Comparison of ENCODE assay signal across 8 cellular contexts in genomic region chr17:3891626-3892094, GRCh38. TPM values are rescaled to one million over a fixed set of nuclear protein-coding genes. Genes with fewer than 3 reads are reported as not detected.
DNase-seq lines count a peak whose midpoint lies in the region; ATAC-seq and TF ChIP-seq lines count a peak whose summit lies in the region.

No MANE protein-coding gene starts in this region.

- H3K4me3 ChIP-seq in left ventricle myocardium inferior (peak overlapping the region; percentile 88), astrocyte of the spinal cord (ENCODE audit: low read depth, low read length) (peak overlapping the region; percentile 55), lung (peak overlapping the region; percentile 30), vagina (peak overlapping the region; percentile 80 to 94)

- intact Hi-C loops in left ventricle myocardium inferior (cut with micrococcal nuclease) (no loop called here), cardiac septum (cut with DNase I) (no loop called here), vagina (cut with DNase I) (no loop called here)

- ATAC-seq in lung (ENCODE audit: insufficient read depth, low FRiP score) (no peak), GM21619 (IDR thresholded peaks at IDR 0.05; ENCODE audit: unreplicated experiment) (no peak)

- H3K27ac ChIP-seq in left ventricle myocardium inferior (replicated peaks) (peak overlapping the region; percentile 90), lung (ENCODE audit: low read depth in 1 of 2, low read length in 1 of 2) (peak overlapping the region in 1 of 2 donors; percentile 17), vagina (peak overlapping the region; percentile 96)

- WGBS in lung, 2 donors = 38 to 42% methylated on average over 12 of the region's 12 CpGs

- H3K4me1 ChIP-seq in left ventricle myocardium inferior = peaks cover 93% of the 10 kb centered on the region
- peaks cover 0 to 49% of the 10 kb centered on the region in 2 donors for H3K4me1 ChIP-seq in lung (ENCODE audit: control insufficient read depth in 2 of 2, insufficient read depth in 2 of 2, low read length in 2 of 2)
- H3K4me1 ChIP-seq in vagina = peaks cover 93% of the 10 kb centered on the region

- H3K27me3 ChIP-seq in left ventricle myocardium inferior (ENCODE audit: low read depth) (no peaks in the 10 kb centered on the region), lung (ENCODE audit: control insufficient read depth, insufficient read depth) (no peaks in the 10 kb centered on the region), vagina (no peaks in the 10 kb centered on the region)

- TF ChIP-seq CTCF in left ventricle myocardium inferior (IDR thresholded peaks at IDR 0.05; ENCODE audit: borderline replicate concordance) = no peak
- no peak for TF ChIP-seq CTCF in astrocyte of the spinal cord (IDR thresholded peaks at IDR 0.05; ENCODE audit: low read depth, low read length)
- no peak for TF ChIP-seq CTCF in lung (IDR thresholded peaks at IDR 0.05; ENCODE audit: control extremely low read depth, extremely low read depth)
- TF ChIP-seq CTCF in vagina (IDR thresholded peaks at IDR 0.05) = no peak

- in situ Hi-C loops in astrocyte of the spinal cord (cut with HindIII; ENCODE audit: low sequenced_read_pairs) = no loop called here

- DNase-seq in left ventricle myocardium inferior = no peak
- no peak for DNase-seq in cardiac septum (ENCODE audit: low spot score)
- peak; percentile 19 for DNase-seq in astrocyte of the spinal cord (ENCODE audit: low read depth, low spot score)
- DNase-seq in lung (ENCODE audit: low spot score) = no peak
- DNase-seq in vagina (ENCODE audit: extremely low spot score in 2 of 2) = no peak
- DNase-seq in activated gamma-delta T cell (lab: John Stamatoyannopoulos, UW) = no peak
- no peak for DNase-seq in HT-29 (ENCODE audit: low spot score)

- H3K9me3 ChIP-seq in left ventricle myocardium inferior (replicated peaks) (no peaks in the 10 kb centered on the region), lung (ENCODE audit: control insufficient read depth in 2 of 2, insufficient read depth in 1 of 2, low read length in 1 of 2) (no peaks in the 10 kb centered on the region), vagina (no peaks in the 10 kb centered on the region)

- H3K36me3 ChIP-seq in left ventricle myocardium inferior (no peaks in the 10 kb centered on the region), lung (ENCODE audit: control insufficient read depth in 2 of 2, insufficient read depth in 2 of 2, low read length in 2 of 2) (no peaks in the 10 kb centered on the region), vagina (no peaks in the 10 kb centered on the region)

- no peak for TF ChIP-seq POLR2A in vagina (IDR thresholded peaks at IDR 0.05)

RNA-seq across cellular contexts. Expression of gene CAMKK1, which starts 1.2 kb away (rescaled TPM):
- total RNA-seq in left ventricle myocardium inferior (5.5 TPM), cardiac septum (5.2 TPM), lung (10 to 100 TPM in 1 of 2 donors, 1 to 10 TPM in 1; 3.8 to 14.9 TPM), vagina (12.0 TPM)
- polyA plus RNA-seq in lung = 10 to 100 TPM in 1 of 2 donors, 1 to 10 TPM in 1; 7.9 to 11.0 TPM
- 6.2 TPM in 2 replicates for total RNA-seq in HT-29 (2014; rRNA removed; shearing (Covaris generic))

RNA-seq across cellular contexts. Expression of gene P2RX1, which starts 24.6 kb away (rescaled TPM):
- total RNA-seq in left ventricle myocardium inferior (0.55 TPM), cardiac septum (5.1 TPM), lung (10 to 100 TPM in 1 of 2 donors, 1 to 10 TPM in 1; 4.6 to 16.4 TPM), vagina (4.2 TPM)
- 10 to 100 TPM in 1 of 2 donors, 1 to 10 TPM in 1; 7.0 to 14.0 TPM for polyA plus RNA-seq in lung
- total RNA-seq in HT-29 (2014; rRNA removed; shearing (Covaris generic)) = 0.03 TPM in 1 of 2 replicates, not detected in the other

RNA-seq across cellular contexts. Expression of gene NCBP3, which starts 45.6 kb away (rescaled TPM):
- total RNA-seq in left ventricle myocardium inferior (18.2 TPM), cardiac septum (32.8 TPM), lung (10 to 100 TPM; 34.3 to 49.4 TPM), vagina (20.6 TPM)
- polyA plus RNA-seq in lung = 10 to 100 TPM; 15.9 to 17.8 TPM
- 8.3 and 8.5 TPM in 2 replicates for total RNA-seq in HT-29 (2014; rRNA removed; shearing (Covaris generic))

Comparison
In these comparisons a context has a peak if more than half of its experiments do, and no peak if none do; other contexts are left out.
1. H3K4me3 ChIP-seq: peak in every context shown above with its lines; median percentile 88 in left ventricle myocardium inferior; 87 in vagina; 55 in astrocyte of the spinal cord; 30 in lung.